In the genomic region with DNA sequence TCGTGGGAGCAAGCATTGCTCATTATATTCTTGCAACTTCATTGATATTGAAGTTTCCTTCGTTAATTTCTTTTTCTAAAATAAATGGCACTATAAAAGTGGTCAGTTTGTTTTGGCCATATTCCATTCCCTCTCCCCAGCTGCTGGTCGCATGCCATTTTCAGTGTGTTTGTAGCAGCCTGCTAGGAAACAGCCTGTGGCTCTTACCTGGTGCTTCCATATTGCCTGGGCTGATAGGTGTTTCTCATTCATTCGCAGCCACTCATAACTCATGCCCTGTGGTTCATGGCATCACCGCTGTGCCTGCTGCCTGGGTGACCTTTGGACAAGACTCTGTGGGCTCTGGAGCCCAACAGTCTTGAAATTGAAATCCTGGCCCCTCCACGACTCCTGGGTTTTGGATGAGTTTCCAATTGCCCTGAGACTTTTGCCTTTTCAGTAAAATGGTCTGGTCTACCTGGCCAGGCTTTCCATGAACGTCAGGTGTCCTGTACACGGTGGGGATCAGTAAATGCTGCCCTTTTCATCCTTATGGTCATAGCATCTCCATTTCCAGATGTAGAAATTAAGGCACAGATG, we compare ENCODE assay signal across 18 cellular contexts.
DNase-seq lines count a peak whose midpoint lies in the region; ATAC-seq and TF ChIP-seq lines count a peak whose summit lies in the region.
"Had no signal": no experiment of that assay in that cellular context is flagged by ENCODE, and none has a peak within 500 bp of the region (broad histone marks: within the 10 kb centered on the region; RNA-seq: fewer than 3 reads in every experiment).

No MANE protein-coding gene starts in this region.

- no peak overlapping the region for H3K4me3 Mint-ChIP-seq in T-helper 17 cell
- H3K4me3 Mint-ChIP-seq in activated CD8-positive, alpha-beta T cell treated with anti-CD3 and anti-CD28 coated beads for 36 hours, result no peak overlapping the region
- H3K4me3 Mint-ChIP-seq: activated naive CD8-positive, alpha-beta T cell treated with anti-CD3 and anti-CD28 coated beads, Interleukin-2, amount 10 ng/mL, durations not matched to agents 7 days and 5 days; effector memory CD8-positive, alpha-beta T cell had no signal

- H3K4me1 ChIP-seq in mucosa of descending colon (ENCODE audit: low read depth), result peaks cover 28% of the 10 kb centered on the region
- H3K4me1 ChIP-seq: SJCRH30 had no signal

- DNase-seq in DMS53 (lab: John Stamatoyannopoulos, UW) (peak; percentile 79), DMS53 treated with DMSO at 0.1 percent for 48 hours (lab: John Stamatoyannopoulos, UW; ENCODE audit: unreplicated experiment) (no peak), NCI-H1092 (lab: John Stamatoyannopoulos, UW) (peak; percentile 67), T-helper 17 cell (no peak), mucosa of descending colon (no peak)
- no peak for DNase-seq in activated CD8-positive, alpha-beta T cell treated with anti-CD3 and anti-CD28 coated beads for 36 hours
- DNase-seq: activated naive CD8-positive, alpha-beta T cell treated with anti-CD3 and anti-CD28 coated beads, Interleukin-2, amount 10 ng/mL, durations not matched to agents 7 days and 5 days; central memory CD4-positive, alpha-beta T cell; effector memory CD8-positive, alpha-beta T cell; EL; naive thymus-derived CD4-positive, alpha-beta T cell; OCI-M1; SJCRH30; stimulated activated naive CD4-positive, alpha-beta T cell treated with Interleukin-2 at 50 U/mL for 16 hours had no signal

- POLR2A ChIA-PET in activated CD8-positive, alpha-beta T cell treated with anti-CD3 and anti-CD28 coated beads for 36 hours (lab: Charles Lee), result no interaction called here

- peak overlapping the region; percentile 39 for H3K27ac Mint-ChIP-seq in T-helper 17 cell
- H3K27ac Mint-ChIP-seq in activated CD8-positive, alpha-beta T cell treated with anti-CD3 and anti-CD28 coated beads for 36 hours, result no peak overlapping the region
- H3K27ac Mint-ChIP-seq: activated naive CD8-positive, alpha-beta T cell treated with anti-CD3 and anti-CD28 coated beads, Interleukin-2, amount 10 ng/mL, durations not matched to agents 7 days and 5 days had no signal

- no peaks in the 10 kb centered on the region for H3K9me3 Mint-ChIP-seq in activated CD8-positive, alpha-beta T cell treated with anti-CD3 and anti-CD28 coated beads for 36 hours
- H3K9me3 Mint-ChIP-seq: effector memory CD8-positive, alpha-beta T cell; naive thymus-derived CD4-positive, alpha-beta T cell had no signal

- no peak overlapping the region for H3K4me3 ChIP-seq in mucosa of descending colon
- H3K4me3 ChIP-seq: BLaER1 treated with 17β-estradiol and CSF1 and Interleukin-3, amounts not matched to agents 10 nM and 100 nM; lung; SJCRH30 had no signal

- peaks cover 58% of the 10 kb centered on the region for H3K4me1 Mint-ChIP-seq in T-helper 17 cell
- H3K4me1 Mint-ChIP-seq in activated CD8-positive, alpha-beta T cell treated with anti-CD3 and anti-CD28 coated beads for 36 hours (ENCODE audit: low read depth), result peaks cover 11% of the 10 kb centered on the region

- H3K36me3 ChIP-seq in mucosa of descending colon (ENCODE audit: low read depth), result no peaks in the 10 kb centered on the region
- H3K36me3 ChIP-seq: BLaER1 treated with 17β-estradiol and CSF1 and Interleukin-3, amounts not matched to agents 10 nM and 100 nM; SJCRH30 had no signal

- intact Hi-C loops in mucosa of descending colon (cut with DNase I, micrococcal nuclease), result no loop called here
- intact Hi-C loops in activated CD8-positive, alpha-beta T cell treated with anti-CD3 and anti-CD28 coated beads for 36 hours (cut with micrococcal nuclease), result no loop called here

- CTCF ChIA-PET in activated CD8-positive, alpha-beta T cell treated with anti-CD3 and anti-CD28 coated beads for 36 hours (lab: Charles Lee), result no interaction called here

- H3K27me3 Mint-ChIP-seq in T-helper 17 cell, result no peaks in the 10 kb centered on the region
- H3K27me3 Mint-ChIP-seq in activated CD8-positive, alpha-beta T cell treated with anti-CD3 and anti-CD28 coated beads for 36 hours, result no peaks in the 10 kb centered on the region
- H3K27me3 Mint-ChIP-seq: activated naive CD8-positive, alpha-beta T cell treated with anti-CD3 and anti-CD28 coated beads, Interleukin-2, amount 10 ng/mL, durations not matched to agents 7 days and 5 days; effector memory CD8-positive, alpha-beta T cell; naive thymus-derived CD4-positive, alpha-beta T cell had no signal

- H3K36me3 Mint-ChIP-seq in T-helper 17 cell (ENCODE audit: low read depth), result no peaks in the 10 kb centered on the region
- no peaks in the 10 kb centered on the region for H3K36me3 Mint-ChIP-seq in activated CD8-positive, alpha-beta T cell treated with anti-CD3 and anti-CD28 coated beads for 36 hours (ENCODE audit: low read depth)

- TF ChIP-seq CTCF in mucosa of descending colon (IDR thresholded peaks at IDR 0.05), result no peak
- no peak for TF ChIP-seq CTCF in activated CD8-positive, alpha-beta T cell treated with anti-CD3 and anti-CD28 coated beads for 36 hours (IDR thresholded peaks at IDR 0.05)

- ATAC-seq in T-helper 17 cell (no peak), mucosa of descending colon (peak; percentile 48), GM19035 (IDR thresholded peaks at IDR 0.05; ENCODE audit: unreplicated experiment) (no peak), GM19452 (IDR thresholded peaks at IDR 0.05; ENCODE audit: unreplicated experiment) (no peak)
- ATAC-seq in activated CD8-positive, alpha-beta T cell treated with anti-CD3 and anti-CD28 coated beads for 36 hours, result no peak
- ATAC-seq: effector memory CD8-positive, alpha-beta T cell; naive thymus-derived CD4-positive, alpha-beta T cell had no signal

- H3K9me3 ChIP-seq in T-helper 17 cell (ENCODE audit: control insufficient read depth, low read length, poor library complexity, severe bottlenecking) (no peaks in the 10 kb centered on the region), mucosa of descending colon (no peaks in the 10 kb centered on the region)
- H3K9me3 ChIP-seq: BLaER1 treated with 17β-estradiol and CSF1 and Interleukin-3, amounts not matched to agents 10 nM and 100 nM; SJCRH30 had no signal

Comparison
In these comparisons a context has a peak if more than half of its experiments do, and no peak if none do; other contexts are left out.
1. DNase-seq: peak in DMS53 (single experiment) and NCI-H1092 (single experiment); none in DMS53 treated with DMSO at 0.1 percent for 48 hours (single experiment), T-helper 17 cell (0 of 3), mucosa of descending colon (0 of 3) and activated CD8-positive, alpha-beta T cell treated with anti-CD3 and anti-CD28 coated beads for 36 hours (single experiment).